ENCODE assay signal across 11 cellular contexts in genomic region chr16:86578499-86579267, GRCh38. TPM values are rescaled to one million over a fixed set of nuclear protein-coding genes. Genes with fewer than 3 reads are reported as not detected.
DNase-seq lines count a peak whose midpoint lies in the region; ATAC-seq and TF ChIP-seq lines count a peak whose summit lies in the region.
"Had no signal": no experiment of that assay in that cellular context is flagged by ENCODE, and none has a peak within 500 bp of the region (broad histone marks: within the 10 kb centered on the region; RNA-seq: fewer than 3 reads in every experiment).

Gene FOXL1, plus strand, starts transcription at chr16:86578549. Its CDS starts 175 bp downstream, at chr16:86578724.

- no peak within 1 kb of the TSS for H2AFZ ChIP-seq in ACC112 (ENCODE audit: low read length, unreplicated experiment)
- H2AFZ ChIP-seq in PC-3 (ENCODE audit: low read length): no peak within 1 kb of the TSS

- H3K27ac ChIP-seq in ACC112 (ENCODE audit: low read depth, low read length) (peak within 1 kb of the TSS; percentile 83), PC-3 (ENCODE audit: low read length) (peak within 1 kb of the TSS; percentile 86), esophagus squamous epithelium (peak within 1 kb of the TSS; percentile 24 to 72 (median 48))

- POLR2A ChIA-PET in PC-3 (lab: Charles Lee; ENCODE audit: unreplicated experiment): no interaction called here

- peak within 1 kb of the TSS; percentile 99 for H3K9ac ChIP-seq in PC-3 (ENCODE audit: low read length)

- no peak for TF ChIP-seq POLR2A in esophagus squamous epithelium (IDR thresholded peaks at IDR 0.05)

- H3K36me3 ChIP-seq in ACC112 (ENCODE audit: insufficient read depth, low read length) (no peaks in the 10 kb centered on the region), PC-3 (ENCODE audit: low read depth, low read length) (no peaks in the 10 kb centered on the region), esophagus squamous epithelium (no peaks in the 10 kb centered on the region)

- intact Hi-C loops in PC-3 (cut with micrococcal nuclease) (loop anchor here (5.0 kb wide), 2 partner anchors 244 to 484 kb away; no protein-coding TSS in a partner anchor), esophagus squamous epithelium (cut with DNase I) (loop anchor here (10.0 kb wide), 1 partner anchor 296 kb away; no protein-coding TSS in a partner anchor)

- no peaks in the 10 kb centered on the region for H3F3A ChIP-seq in PC-3 (ENCODE audit: low read length, unreplicated experiment)

- peak within 1 kb of the TSS; percentile 93 for H3K4me2 ChIP-seq in PC-3 (ENCODE audit: low read length)

- CTCF ChIA-PET in PC-3 (lab: Charles Lee): interaction anchor here (0.9 kb wide), 1 partner anchor 51 kb away, joined by 3 read pairs; no protein-coding TSS in a partner anchor

- TF ChIP-seq CTCF in PC-3 (conservative IDR thresholded peaks at IDR 0.05; ENCODE audit: low read depth, low read length) (no peak), esophagus squamous epithelium (IDR thresholded peaks at IDR 0.05) (no peak)

- H3K27me3 ChIP-seq in ACC112 (ENCODE audit: insufficient read depth, low read length): no peaks in the 10 kb centered on the region
- H3K27me3 ChIP-seq in PC-3 (ENCODE audit: low read length): no peaks in the 10 kb centered on the region
- H3K27me3 ChIP-seq in esophagus squamous epithelium: peaks cover 8 to 94% (median 34%) of the 10 kb centered on the region in 4 donors

- no peaks in the 10 kb centered on the region for H3K9me3 ChIP-seq in PC-3 (ENCODE audit: low read length)
- no peaks in the 10 kb centered on the region for H3K9me3 ChIP-seq in esophagus squamous epithelium

- no TSS peak for BruUV-seq in PC-3 (replicated peaks; lab: Mats Ljungman, UMichigan)

- H3K4me3 ChIP-seq in ACC112 (ENCODE audit: low read depth, low read length) (peak within 1 kb of the TSS; percentile 79), PC-3 (ENCODE audit: low read length) (peak within 1 kb of the TSS; percentile 74), esophagus squamous epithelium (peak within 1 kb of the TSS in 2 of 4 donors; percentile 28 to 56)

- H3K79me2 ChIP-seq in ACC112 (ENCODE audit: control insufficient read depth, insufficient read depth, low read length, unreplicated experiment): peaks cover 66% of the 10 kb centered on the region
- H3K79me2 ChIP-seq in PC-3 (ENCODE audit: low read length): peaks cover 21% of the 10 kb centered on the region

- H3K4me1 ChIP-seq in ACC112 (ENCODE audit: control insufficient read depth, insufficient read depth, low read length, unreplicated experiment) (peaks cover 37% of the 10 kb centered on the region), PC-3 (ENCODE audit: insufficient read depth, low read length) (peaks cover 18% of the 10 kb centered on the region), esophagus squamous epithelium (peaks cover 7 to 36% (median 13%) of the 10 kb centered on the region in 3 donors)

- H3K9me2 ChIP-seq in PC-3 (replicated peaks; ENCODE audit: low read length): no peaks in the 10 kb centered on the region

- DNase-seq in PC-3: no peak
- no peak for DNase-seq in esophagus squamous epithelium (lab: John Stamatoyannopoulos, UW)
- DNase-seq in mucosa of gallbladder (ENCODE audit: low spot score): peak; percentile 46
- no peak for DNase-seq in OCI-M2 (lab: John Stamatoyannopoulos, UW; ENCODE audit: unreplicated experiment)
- DNase-seq in activated CD4-positive, CD25-positive, alpha-beta regulatory T cell treated with anti-CD3 and anti-CD28 coated beads, Interleukin-2, amount 50 U/mL, for 72 hours: no peak
- no peak for DNase-seq in NCI-H2081 (lab: John Stamatoyannopoulos, UW)
- DNase-seq: activated CD4-positive, alpha-beta memory T cell treated with anti-CD3 and anti-CD28 coated beads, Interleukin-2, amount 10 ng/mL, durations not matched to agents 7 days and 5 days; foreskin melanocyte; NCI-H2227 treated with DMSO at 0.1 percent for 48 hours had no signal

- no peaks in the 10 kb centered on the region for H4K20me1 ChIP-seq in PC-3 (ENCODE audit: low read length)

- 37 to 48% methylated on average over 6 to 11 of the region's 73 CpGs for WGBS in esophagus squamous epithelium, 2 donors

- ATAC-seq in PC-3 (no peak), HG02970 (IDR thresholded peaks at IDR 0.05; ENCODE audit: low FRiP score, unreplicated experiment) (no peak)

RNA-seq across cellular contexts. Expression of gene FOXL1, which starts in this region (rescaled TPM):
- total RNA-seq in PC-3 (2014; rRNA removed) (8.1 and 10.9 TPM in 2 replicates), esophagus squamous epithelium (1 to 10 TPM in 1 of 4 donors, under 1 TPM in 2, not detected in 1; 0.13 to 1.6 (median 0.57) TPM), mucosa of gallbladder (8.2 TPM)
- total RNA-seq: activated CD4-positive, alpha-beta memory T cell treated with anti-CD3 and anti-CD28 coated beads, Interleukin-2, amount 10 ng/mL, durations not matched to agents 7 days and 5 days had no signal
